Comparison of ENCODE assay signal across 18 cellular contexts in the genomic region with DNA sequence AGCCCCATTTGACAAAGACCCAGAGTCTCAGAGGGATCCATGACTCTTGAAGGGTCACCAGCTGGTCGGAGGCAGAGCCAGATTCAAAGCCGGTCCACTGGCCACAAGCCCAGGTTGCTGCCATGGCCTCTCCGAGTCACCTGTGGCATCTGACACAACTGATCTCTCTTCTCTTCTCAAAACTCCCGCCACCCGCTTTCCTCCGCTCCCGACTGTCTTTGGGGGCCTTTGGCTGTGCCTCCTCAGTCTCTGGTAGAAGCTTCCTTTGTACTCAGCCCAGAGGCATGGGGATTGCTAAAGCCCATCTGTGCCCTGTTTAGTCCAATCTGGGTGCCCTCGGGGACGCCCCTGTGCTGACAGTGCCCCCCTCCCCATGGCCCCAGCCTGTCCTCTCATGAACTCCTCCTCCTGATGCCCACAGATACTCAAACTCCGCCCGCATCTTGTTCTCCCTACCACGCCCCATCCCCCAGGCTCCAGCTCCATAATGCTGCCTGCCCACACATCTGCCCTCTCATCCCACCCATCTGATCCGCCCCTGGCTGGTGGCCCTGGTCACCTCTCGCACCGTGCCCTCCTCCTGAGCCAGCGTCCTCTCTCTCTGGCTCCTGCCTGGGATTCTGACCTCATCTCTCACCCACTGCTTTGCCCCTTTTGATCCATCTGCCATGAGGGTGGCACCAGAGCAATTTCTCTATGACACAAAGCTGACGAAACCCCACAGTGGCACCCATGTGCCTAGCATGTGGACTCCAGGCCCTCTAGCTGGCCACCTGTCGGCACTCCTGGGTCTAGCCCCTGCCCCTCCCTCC.
A peak's percentile ranks its signal among the peaks of the same experiment; 100 is the strongest.
DNase-seq lines count a peak whose midpoint lies in the region; ATAC-seq, FAIRE-seq and TF ChIP-seq lines count a peak whose summit lies in the region.
"Had no signal": no experiment of that assay in that cellular context is flagged by ENCODE, and none has a peak within 500 bp of the region (broad histone marks: within the 10 kb centered on the region; RNA-seq: fewer than 3 reads in every experiment).

No MANE protein-coding gene starts in this region.

- H3K27ac Mint-ChIP-seq in activated naive CD8-positive, alpha-beta T cell treated with anti-CD3 and anti-CD28 coated beads, Interleukin-2, amount 10 ng/mL, durations not matched to agents 7 days and 5 days, result no peak overlapping the region
- no peak overlapping the region for H3K27ac Mint-ChIP-seq in activated naive CD8-positive, alpha-beta T cell treated with anti-CD3 and anti-CD28 coated beads for 36 hours
- no peak overlapping the region for H3K27ac Mint-ChIP-seq in activated T-helper 1 cell treated with anti-CD3 and anti-CD28 coated beads, Interleukin-12 subunit alpha, Interleukin-12 subunit beta, Interleukin-2, Interleukin-4 antibody, amounts not matched to agents 30 ng/mL and 10 ng/mL and 1 ng/mL, durations not matched to agents 14 hours and 24 hours and 36 hours
- H3K27ac Mint-ChIP-seq: CD4-positive, alpha-beta T cell; HFFc6 had no signal

- no peak overlapping the region for H3K4ac ChIP-seq in H1 (replicated peaks; ENCODE audit: insufficient read length, low read depth, low read length)

- no peaks in the 10 kb centered on the region for H3K9me3 ChIP-seq in WERI-Rb-1 (ENCODE audit: severe bottlenecking)
- H3K9me3 ChIP-seq in H1 (ENCODE audit: insufficient read depth in 2 of 2, low read depth in 1 of 2, low read length in 1 of 2), result no peaks in the 10 kb centered on the region
- H3K9me3 ChIP-seq in aorta (ENCODE audit: control insufficient read depth, low read length), result no peaks in the 10 kb centered on the region

- peak; percentile 13 for DNase-seq in activated naive CD8-positive, alpha-beta T cell treated with anti-CD3 and anti-CD28 coated beads, Interleukin-2, amount 10 ng/mL, durations not matched to agents 7 days and 5 days
- no peak for DNase-seq in activated naive CD8-positive, alpha-beta T cell treated with anti-CD3 and anti-CD28 coated beads for 36 hours
- DNase-seq in WERI-Rb-1 (no peak), H1 (ENCODE audit: low read depth in 1 of 2, low spot score in 2 of 2) (no peak), aorta (peak; percentile 25 to 59), HCEC 1CT (no peak), HEK293T (ENCODE audit: extremely low spot score) (no peak)
- DNase-seq in activated T-helper 1 cell treated with anti-CD3 and anti-CD28 coated beads, Interleukin-12 subunit alpha, Interleukin-12 subunit beta, Interleukin-2, Interleukin-4 antibody, amounts not matched to agents 30 ng/mL and 10 ng/mL and 1 ng/mL, durations not matched to agents 14 hours and 24 hours and 36 hours (ENCODE audit: low spot score), result no peak
- DNase-seq: ACHN; Calu3; CD4-positive, alpha-beta T cell; DMS 273 treated with DMSO at 0.1 percent for 48 hours; HFFc6 had no signal

- H3K27me3 ChIP-seq in WERI-Rb-1 (ENCODE audit: insufficient read depth, low read depth, severe bottlenecking) (no peaks in the 10 kb centered on the region), H1 (replicated peaks in 1 of 4; ENCODE audit: control insufficient read depth in 3 of 4, extremely low read depth in 1 of 4, insufficient read depth in 3 of 4, low read length in 3 of 4) (no peaks in the 10 kb centered on the region; a peak in 1 of 7 replicates), aorta (ENCODE audit: control insufficient read depth in 1 of 2, insufficient read depth in 2 of 2, low read length in 1 of 2) (no peaks in the 10 kb centered on the region)

- no peak for TF ChIP-seq POLR2A in H1 (IDR thresholded peaks at IDR 0.05; ENCODE audit: control extremely low read depth in 1 of 2, low read depth in 2 of 2, low read length in 2 of 2)

- TF ChIP-seq EP300 in H1 (IDR thresholded peaks at IDR 0.05; ENCODE audit: borderline replicate concordance in 1 of 2, low read depth in 2 of 2, low read length in 2 of 2), result no peak

- no peaks in the 10 kb centered on the region for H3K9me3 Mint-ChIP-seq in activated naive CD8-positive, alpha-beta T cell treated with anti-CD3 and anti-CD28 coated beads, Interleukin-2, amount 10 ng/mL, durations not matched to agents 7 days and 5 days
- H3K9me3 Mint-ChIP-seq in activated naive CD8-positive, alpha-beta T cell treated with anti-CD3 and anti-CD28 coated beads for 36 hours, result no peaks in the 10 kb centered on the region
- H3K9me3 Mint-ChIP-seq in activated T-helper 1 cell treated with anti-CD3 and anti-CD28 coated beads, Interleukin-12 subunit alpha, Interleukin-12 subunit beta, Interleukin-2, Interleukin-4 antibody, amounts not matched to agents 30 ng/mL and 10 ng/mL and 1 ng/mL, durations not matched to agents 14 hours and 24 hours and 36 hours, result no peaks in the 10 kb centered on the region
- H3K9me3 Mint-ChIP-seq: CD4-positive, alpha-beta T cell; HFFc6 had no signal

- ATAC-seq in activated naive CD8-positive, alpha-beta T cell treated with anti-CD3 and anti-CD28 coated beads, Interleukin-2, amount 10 ng/mL, durations not matched to agents 7 days and 5 days (ENCODE audit: low read depth), result no peak
- no peak for ATAC-seq in aorta (ENCODE audit: low FRiP score)
- ATAC-seq: GM12878, HepG2 had no signal

- H2AK5ac ChIP-seq in H1 (ENCODE audit: low read depth, low read length), result no peak overlapping the region

- H3K27me3 Mint-ChIP-seq in activated naive CD8-positive, alpha-beta T cell treated with anti-CD3 and anti-CD28 coated beads, Interleukin-2, amount 10 ng/mL, durations not matched to agents 7 days and 5 days, result peaks cover 19% of the 10 kb centered on the region
- peaks cover 6% of the 10 kb centered on the region for H3K27me3 Mint-ChIP-seq in activated naive CD8-positive, alpha-beta T cell treated with anti-CD3 and anti-CD28 coated beads for 36 hours
- peaks cover 7% of the 10 kb centered on the region for H3K27me3 Mint-ChIP-seq in activated T-helper 1 cell treated with anti-CD3 and anti-CD28 coated beads, Interleukin-12 subunit alpha, Interleukin-12 subunit beta, Interleukin-2, Interleukin-4 antibody, amounts not matched to agents 30 ng/mL and 10 ng/mL and 1 ng/mL, durations not matched to agents 14 hours and 24 hours and 36 hours (ENCODE audit: insufficient read depth)
- H3K27me3 Mint-ChIP-seq: CD4-positive, alpha-beta T cell had no signal

- WGBS in H1 (ENCODE audit: extremely low coverage in 1 of 2, insufficient coverage in 1 of 2, insufficient read length in 1 of 2, insufficient replicate concordance in 2 of 2, low coverage in 1 of 2, low lambda C conversion rate in 2 of 2, missing lambda C conversion rate in 1 of 2), 2 experiments, result 90% methylated on average over 18 of the region's 18 CpGs; no CpG with 5 or more reads in 1 of the 2 experiments
- 84 to 90% methylated on average over 18 of the region's 18 CpGs for WGBS in aorta, 2 donors

- no peak overlapping the region for H2BK12ac ChIP-seq in H1 (ENCODE audit: low read depth, low read length)

- H3K4me1 Mint-ChIP-seq in activated naive CD8-positive, alpha-beta T cell treated with anti-CD3 and anti-CD28 coated beads, Interleukin-2, amount 10 ng/mL, durations not matched to agents 7 days and 5 days, result peaks cover 10% of the 10 kb centered on the region
- H3K4me1 Mint-ChIP-seq in activated naive CD8-positive, alpha-beta T cell treated with anti-CD3 and anti-CD28 coated beads for 36 hours, result peaks cover 11% of the 10 kb centered on the region
- peaks cover 16% of the 10 kb centered on the region for H3K4me1 Mint-ChIP-seq in activated T-helper 1 cell treated with anti-CD3 and anti-CD28 coated beads, Interleukin-12 subunit alpha, Interleukin-12 subunit beta, Interleukin-2, Interleukin-4 antibody, amounts not matched to agents 30 ng/mL and 10 ng/mL and 1 ng/mL, durations not matched to agents 14 hours and 24 hours and 36 hours (ENCODE audit: low read depth)

- H3K4me1 ChIP-seq in H1 (replicated peaks in 1 of 4; ENCODE audit: control insufficient read depth in 3 of 4, insufficient read depth in 4 of 4, low read length in 3 of 4), result peaks cover 4 to 20% (median 10%) of the 10 kb centered on the region in 4 experiments
- H3K4me1 ChIP-seq in aorta (ENCODE audit: control insufficient read depth in 1 of 2, insufficient read depth in 2 of 2, low read length in 2 of 2), result no peaks in the 10 kb centered on the region

- no peak overlapping the region for H3K14ac ChIP-seq in H1 (ENCODE audit: insufficient read length)

- H2AFZ ChIP-seq in H1 (ENCODE audit: low read length), result no peak overlapping the region

- H3K56ac ChIP-seq in H1 (replicated peaks; ENCODE audit: insufficient read length, low read depth, low read length), result no peak overlapping the region

- H3K36me3 ChIP-seq in WERI-Rb-1 (no peaks in the 10 kb centered on the region), H1 (ENCODE audit: control insufficient read depth in 2 of 4, insufficient read depth in 4 of 4, low read length in 3 of 4) (no peaks in the 10 kb centered on the region), aorta (ENCODE audit: control insufficient read depth in 1 of 2, insufficient read depth in 2 of 2, low read length in 1 of 2) (no peaks in the 10 kb centered on the region)

- H4K5ac ChIP-seq in H1 (ENCODE audit: insufficient read length, low read depth, low read length), result no peak overlapping the region

- H3K9ac ChIP-seq in H1 (replicated peaks in 1 of 4; ENCODE audit: extremely low read depth in 1 of 4, low read depth in 3 of 4, low read length in 3 of 4), result no peak overlapping the region

- 0 out of 2 replicates have a peak overlapping the region, but pooled peaks have one; percentile 10 for H2BK20ac ChIP-seq in H1 (ENCODE audit: low read length)

- no peak overlapping the region for H4K8ac ChIP-seq in H1 (ENCODE audit: extremely low read depth, insufficient read depth, low read length)

- no peak overlapping the region for H2BK5ac ChIP-seq in H1 (ENCODE audit: low read depth, low read length)

- no peak overlapping the region for H3K4me3 Mint-ChIP-seq in activated naive CD8-positive, alpha-beta T cell treated with anti-CD3 and anti-CD28 coated beads, Interleukin-2, amount 10 ng/mL, durations not matched to agents 7 days and 5 days
- no peak overlapping the region for H3K4me3 Mint-ChIP-seq in activated naive CD8-positive, alpha-beta T cell treated with anti-CD3 and anti-CD28 coated beads for 36 hours
- no peak overlapping the region for H3K4me3 Mint-ChIP-seq in activated T-helper 1 cell treated with anti-CD3 and anti-CD28 coated beads, Interleukin-12 subunit alpha, Interleukin-12 subunit beta, Interleukin-2, Interleukin-4 antibody, amounts not matched to agents 30 ng/mL and 10 ng/mL and 1 ng/mL, durations not matched to agents 14 hours and 24 hours and 36 hours
- H3K4me3 Mint-ChIP-seq: CD4-positive, alpha-beta T cell; HFFc6 had no signal

- H3K23ac ChIP-seq in H1 (ENCODE audit: insufficient read length), result no peak overlapping the region

- FAIRE-seq in H1 (lab: Jason Lieb, UNC), result no peak
- FAIRE-seq: GM12878, GM18507, H54, HepG2, HTR-8/SVneo had no signal

- TF ChIP-seq CTCF in WERI-Rb-1 (IDR thresholded peaks at IDR 0.05; ENCODE audit: low read depth, low read length) (peak; percentile 50), H1 (IDR thresholded peaks at IDR 0.05; ENCODE audit: control extremely low read depth in 1 of 3, insufficient read depth in 1 of 3, low read depth in 1 of 3, low read length in 3 of 3) (no peak)

- TF ChIP-seq RAD21 in H1 (IDR thresholded peaks at IDR 0.05 in 1 of 2, conservative IDR thresholded peaks at IDR 0.05 in 1 of 2; ENCODE audit: low read depth in 2 of 2, low read length in 2 of 2), result no peak

- CTCF ChIA-PET in H1 (lab: Charles Lee; ENCODE audit: partially characterized antibody) (interaction anchor here (1.3 to 9.9 kb wide), 9 partner anchors 11 to 524 kb away, joined by 3 to 129 read pairs (median 8); no protein-coding TSS in a partner anchor), HEK293T (lab: Yijun Ruan, JAX) (interaction anchor here (3.2 to 3.6 kb wide), 2 partner anchors 10 to 38 kb away, joined by 19 to 31 read pairs; no protein-coding TSS in a partner anchor)

- no peaks in the 10 kb centered on the region for H3K36me3 Mint-ChIP-seq in activated naive CD8-positive, alpha-beta T cell treated with anti-CD3 and anti-CD28 coated beads, Interleukin-2, amount 10 ng/mL, durations not matched to agents 7 days and 5 days
- H3K36me3 Mint-ChIP-seq in activated naive CD8-positive, alpha-beta T cell treated with anti-CD3 and anti-CD28 coated beads for 36 hours, result no peaks in the 10 kb centered on the region
- H3K36me3 Mint-ChIP-seq in activated T-helper 1 cell treated with anti-CD3 and anti-CD28 coated beads, Interleukin-12 subunit alpha, Interleukin-12 subunit beta, Interleukin-2, Interleukin-4 antibody, amounts not matched to agents 30 ng/mL and 10 ng/mL and 1 ng/mL, durations not matched to agents 14 hours and 24 hours and 36 hours (ENCODE audit: low read depth), result no peaks in the 10 kb centered on the region

- H3K23me2 ChIP-seq in H1 (ENCODE audit: low read depth, low read length), result no peaks in the 10 kb centered on the region; the same call in 1 of the 2 replicates

- H3K4me3 ChIP-seq in WERI-Rb-1 (ENCODE audit: low read depth, low read length), result no peak overlapping the region
- no peak overlapping the region for H3K4me3 ChIP-seq in H1 (ENCODE audit: extremely low read depth in 1 of 4, insufficient read depth in 2 of 4, low read depth in 3 of 4, low read length in 4 of 4)
- H3K4me3 ChIP-seq in aorta (ENCODE audit: low read length in 2 of 2), result no peak overlapping the region
- H3K4me3 ChIP-seq: GM12878 had no signal

- no peak overlapping the region for H2BK120ac ChIP-seq in H1 (replicated peaks; ENCODE audit: low read depth, low read length)

- H3K79me2 ChIP-seq in H1 (ENCODE audit: control insufficient read depth in 1 of 2, insufficient read depth in 2 of 2, low read length in 2 of 2), result no peaks in the 10 kb centered on the region

- no peak overlapping the region for H3K4me2 ChIP-seq in H1 (ENCODE audit: insufficient read depth in 1 of 2, low read depth in 2 of 2, low read length in 2 of 2)

- POLR2A ChIA-PET in activated naive CD8-positive, alpha-beta T cell treated with anti-CD3 and anti-CD28 coated beads, Interleukin-2, amount 10 ng/mL, durations not matched to agents 7 days and 5 days (lab: Charles Lee), result no interaction called here
- POLR2A ChIA-PET in H1 (lab: Charles Lee; ENCODE audit: partially characterized antibody) (interaction anchor here (0.7 kb wide), 1 partner anchor 293 kb away, joined by 3 read pairs; no protein-coding TSS in a partner anchor), HEK293T (lab: Yijun Ruan, JAX) (no interaction called here)

- intact Hi-C loops in aorta (cut with DNase I), result no loop called here
- intact Hi-C loops in activated T-helper 1 cell treated with anti-CD3 and anti-CD28 coated beads, Interleukin-12 subunit alpha, Interleukin-12 subunit beta, Interleukin-2, Interleukin-4 antibody, amounts not matched to agents 30 ng/mL and 10 ng/mL and 1 ng/mL, durations not matched to agents 14 hours and 24 hours and 36 hours (cut with micrococcal nuclease), result no loop called here

- H4K20me1 ChIP-seq in H1 (replicated peaks in 1 of 2; ENCODE audit: control insufficient read depth in 1 of 2, insufficient read depth in 2 of 2, low read length in 2 of 2), result no peaks in the 10 kb centered on the region

- no peak overlapping the region for H3K18ac ChIP-seq in H1 (ENCODE audit: extremely low read depth, low read length)

- H3K27ac ChIP-seq in WERI-Rb-1 (peak overlapping the region; percentile 56), H1 (ENCODE audit: low read depth, low read length) (no peak overlapping the region), aorta (ENCODE audit: low read depth in 1 of 2, low read length in 2 of 2) (no peak overlapping the region)

- H4K91ac ChIP-seq in H1 (replicated peaks; ENCODE audit: insufficient read length, low read length), result no peak overlapping the region

- H3K79me1 ChIP-seq in H1 (ENCODE audit: low read depth, low read length), result no peaks in the 10 kb centered on the region

- 0 out of 2 replicates have a peak overlapping the region, but pooled peaks have one; percentile 29 for H2BK15ac ChIP-seq in H1 (ENCODE audit: low read length)

Comparison
In these comparisons a context has a peak if more than half of its experiments do, and no peak if none do; other contexts are left out.
1. DNase-seq: peak in activated naive CD8-positive, alpha-beta T cell treated with anti-CD3 and anti-CD28 coated beads, Interleukin-2, amount 10 ng/mL, durations not matched to agents 7 days and 5 days (single experiment) and aorta (2 of 2); none in activated naive CD8-positive, alpha-beta T cell treated with anti-CD3 and anti-CD28 coated beads for 36 hours (single experiment), WERI-Rb-1 (single experiment), H1 (0 of 2), HCEC 1CT (single experiment), activated T-helper 1 cell treated with anti-CD3 and anti-CD28 coated beads, Interleukin-12 subunit alpha, Interleukin-12 subunit beta, Interleukin-2, Interleukin-4 antibody, amounts not matched to agents 30 ng/mL and 10 ng/mL and 1 ng/mL, durations not matched to agents 14 hours and 24 hours and 36 hours (single experiment) and HEK293T (single experiment).